10 cellular contexts compared by ENCODE assay signal in the genomic region with DNA sequence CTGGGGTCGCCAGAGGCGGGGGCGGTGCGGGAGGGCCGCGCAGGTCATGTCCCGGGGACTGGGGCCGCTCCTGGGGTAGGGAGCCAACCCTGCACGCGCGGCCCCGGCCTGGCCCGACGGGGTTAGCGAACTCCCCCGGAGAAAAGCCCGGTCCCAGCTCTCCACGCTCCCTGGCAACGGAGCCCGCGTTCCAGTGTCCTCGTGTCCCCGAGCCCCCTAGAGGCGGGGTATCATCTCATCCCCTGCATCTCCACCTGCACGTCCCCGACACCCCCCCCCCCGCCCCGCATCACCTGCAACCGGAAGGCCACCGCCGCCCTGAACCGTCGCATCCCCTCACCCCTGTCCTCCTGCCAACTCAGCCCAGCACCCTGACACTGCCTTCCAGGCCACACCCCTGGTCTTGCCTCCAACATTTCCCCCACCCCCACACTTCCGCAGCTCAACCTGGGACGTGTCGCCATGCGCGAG. TPM values are rescaled to one million over a fixed set of nuclear protein-coding genes. Genes with fewer than 3 reads are reported as not detected.
A peak's percentile ranks its signal among the peaks of the same experiment; 100 is the strongest.
DNase-seq lines count a peak whose midpoint lies in the region; ATAC-seq and TF ChIP-seq lines count a peak whose summit lies in the region.
"Had no signal": no experiment of that assay in that cellular context is flagged by ENCODE, and none has a peak within 500 bp of the region (broad histone marks: within the 10 kb centered on the region; RNA-seq: fewer than 3 reads in every experiment).

No MANE protein-coding gene starts in this region.

- no peaks in the 10 kb centered on the region for H3K9me3 Mint-ChIP-seq in activated naive CD4-positive, alpha-beta T cell treated with anti-CD3 and anti-CD28 coated beads, Interleukin-2, amount 50 U/mL, for 72 hours

- peaks cover 0 to 5% of the 10 kb centered on the region in 2 donors for H3K36me3 Mint-ChIP-seq in activated naive CD4-positive, alpha-beta T cell treated with anti-CD3 and anti-CD28 coated beads, Interleukin-2, amount 50 U/mL, for 72 hours

- H3K4me3 ChIP-seq in GM06990 (replicated peaks; ENCODE audit: low read depth, low read length), result peak overlapping the region; percentile 17; the same call in 1 of the 2 replicates

- no peak for TF ChIP-seq CTCF in GM06990 (IDR thresholded peaks at IDR 0.05; ENCODE audit: insufficient read depth, low read length, poor library complexity, severe bottlenecking)

- H3K27ac Mint-ChIP-seq in activated naive CD4-positive, alpha-beta T cell treated with anti-CD3 and anti-CD28 coated beads, Interleukin-2, amount 50 U/mL, for 72 hours, result no peak overlapping the region
- H3K27ac Mint-ChIP-seq: brain had no signal

- no peaks in the 10 kb centered on the region for H3K27me3 ChIP-seq in GM06990 (replicated peaks; ENCODE audit: control insufficient read depth, insufficient read depth, low read length)

- DNase-seq in GM06990 (ENCODE audit: extremely low read depth, insufficient read length) (peak; percentile 46), HuH-7 (ENCODE audit: low spot score) (no peak), amygdala (lab: John Stamatoyannopoulos, UW) (no peak), cerebellum (ENCODE audit: low spot score) (no peak)
- peak; percentile 18 for DNase-seq in activated CD4-positive, alpha-beta T cell treated with anti-CD3 and anti-CD28 coated beads for 1 hour
- peak in 1 of 2 donors; percentile 68 for DNase-seq in activated naive CD4-positive, alpha-beta T cell treated with anti-CD3 and anti-CD28 coated beads, Interleukin-2, amount 50 U/mL, for 72 hours (ENCODE audit: low spot score in 2 of 2)
- DNase-seq in stimulated activated CD4-positive, alpha-beta T cell treated with anti-CD3 and anti-CD28 coated beads, Interleukin-1b, Interleukin-23, amount 100 ng/mL, for 4 hours (ENCODE audit: low read depth in 2 of 2), result peak; percentile 41 to 45
- DNase-seq: NK-92 treated with Interleukin-12 subunit alpha and Interleukin-12 subunit beta, amount 100 ng/mL, for 24 hours had no signal

- peaks cover 3% of the 10 kb centered on the region for H3K36me3 ChIP-seq in GM06990 (ENCODE audit: control insufficient read depth, insufficient read depth, low read length)

- peak; percentile 87 to 94 for ATAC-seq in activated naive CD4-positive, alpha-beta T cell treated with anti-CD3 and anti-CD28 coated beads, Interleukin-2, amount 50 U/mL, for 72 hours
- ATAC-seq in HG03520 (IDR thresholded peaks at IDR 0.05; ENCODE audit: unreplicated experiment), result no peak

RNA-seq across cellular contexts. Expression of a gene that starts 2.7 kb away (rescaled TPM):
- not detected for total RNA-seq in activated naive CD4-positive, alpha-beta T cell treated with anti-CD3 and anti-CD28 coated beads, Interleukin-2, amount 50 U/mL, for 72 hours
- total RNA-seq in cerebellum, result not detected

RNA-seq across cellular contexts. Expression of a gene that starts 53.6 kb away (rescaled TPM):
- total RNA-seq in activated naive CD4-positive, alpha-beta T cell treated with anti-CD3 and anti-CD28 coated beads, Interleukin-2, amount 50 U/mL, for 72 hours, result 10 to 100 TPM; 12.9 to 15.6 TPM
- total RNA-seq in cerebellum, result 10.3 TPM

RNA-seq across cellular contexts. Expression of a gene that starts 59.5 kb away (rescaled TPM):
- total RNA-seq in activated naive CD4-positive, alpha-beta T cell treated with anti-CD3 and anti-CD28 coated beads, Interleukin-2, amount 50 U/mL, for 72 hours, result under 1 TPM in 1 of 2 donors, not detected in 1; 0.82 TPM
- 40.0 TPM for total RNA-seq in cerebellum

Comparison
In these comparisons a context has a peak if more than half of its experiments do, and no peak if none do; other contexts are left out.
1. DNase-seq: peak in GM06990 (single experiment), activated CD4-positive, alpha-beta T cell treated with anti-CD3 and anti-CD28 coated beads for 1 hour (single experiment) and stimulated activated CD4-positive, alpha-beta T cell treated with anti-CD3 and anti-CD28 coated beads, Interleukin-1b, Interleukin-23, amount 100 ng/mL, for 4 hours (2 of 2); none in HuH-7 (single experiment), amygdala (0 of 56) and cerebellum (single experiment).
2. RNA of a gene that starts 59.5 kb away (total RNA-seq): 40.0 TPM in cerebellum (single experiment); 0.82 TPM in activated naive CD4-positive, alpha-beta T cell treated with anti-CD3 and anti-CD28 coated beads, Interleukin-2, amount 50 U/mL, for 72 hours; every median in the first group is over 10 times any median in the second.